9 cellular contexts compared by ENCODE assay signal in genomic region chr6:119446623-119447008, GRCh38.
DNase-seq lines count a peak whose midpoint lies in the region; ATAC-seq and TF ChIP-seq lines count a peak whose summit lies in the region.
"Had no signal": no experiment of that assay in that cellular context is flagged by ENCODE, and none has a peak within 500 bp of the region (broad histone marks: within the 10 kb centered on the region; RNA-seq: fewer than 3 reads in every experiment).

No MANE protein-coding gene starts in this region.

- no peaks in the 10 kb centered on the region for H3K9me3 ChIP-seq in muscle layer of duodenum (ENCODE audit: control insufficient read depth in 1 of 2, low read length in 2 of 2)

- peak overlapping the region; percentile 43 for H3K27ac ChIP-seq in muscle layer of duodenum (ENCODE audit: low read length)

- no peaks in the 10 kb centered on the region for H3K27me3 Mint-ChIP-seq in stimulated activated naive B cell treated with anti-CD40 and anti-IgM and Interleukin-4, amounts not matched to agents 10 μg/mL and 1 μg/mL and 100 μg/mL, for 72 hours

- H3K36me3 ChIP-seq in muscle layer of duodenum (ENCODE audit: control insufficient read depth in 1 of 2, insufficient read depth in 2 of 2, low read length in 2 of 2): no peaks in the 10 kb centered on the region

- H3K4me3 ChIP-seq in AG09309 (ENCODE audit: control insufficient read depth, low read depth, low read length) (no peak overlapping the region), LNCaP clone FGC (ENCODE audit: low read depth, low read length) (no peak overlapping the region), epithelial cell of esophagus (ENCODE audit: low read length) (no peak overlapping the region), muscle layer of duodenum (ENCODE audit: low read depth in 1 of 2, low read length in 2 of 2) (no peak overlapping the region)

- H3K4me3 Mint-ChIP-seq in stimulated activated naive B cell treated with anti-CD40 and anti-IgM and Interleukin-4, amounts not matched to agents 10 μg/mL and 1 μg/mL and 100 μg/mL, for 72 hours: no peak overlapping the region

- no peak for TF ChIP-seq CTCF in AG09309 (IDR thresholded peaks at IDR 0.05; ENCODE audit: control insufficient read depth, insufficient read depth, low read depth, low read length, missing control alignments)
- TF ChIP-seq CTCF in LNCaP clone FGC (IDR thresholded peaks at IDR 0.05; ENCODE audit: control insufficient read depth, extremely low read depth, insufficient read depth): no peak
- no peak for TF ChIP-seq CTCF in epithelial cell of esophagus (IDR thresholded peaks at IDR 0.05; ENCODE audit: insufficient read depth, low read depth, low read length, missing control alignments)

- peaks cover 56 to 73% of the 10 kb centered on the region in 2 donors for H3K4me1 Mint-ChIP-seq in stimulated activated naive B cell treated with anti-CD40 and anti-IgM and Interleukin-4, amounts not matched to agents 10 μg/mL and 1 μg/mL and 100 μg/mL, for 72 hours

- ATAC-seq in GM21526 (IDR thresholded peaks at IDR 0.05; ENCODE audit: low FRiP score, unreplicated experiment) (no peak), HG02840 (IDR thresholded peaks at IDR 0.05; ENCODE audit: low FRiP score, unreplicated experiment) (no peak)
- no peak for ATAC-seq in stimulated activated naive B cell treated with anti-CD40 and anti-IgM and Interleukin-4, amounts not matched to agents 10 μg/mL and 1 μg/mL and 100 μg/mL, for 72 hours (replicated peaks)

- H3K9me3 Mint-ChIP-seq in stimulated activated naive B cell treated with anti-CD40 and anti-IgM and Interleukin-4, amounts not matched to agents 10 μg/mL and 1 μg/mL and 100 μg/mL, for 72 hours: peaks cover 5 to 8% of the 10 kb centered on the region in 2 donors

- DNase-seq in AG09309 (ENCODE audit: low read depth): peak; percentile 78
- peak; percentile 11 for DNase-seq in LNCaP clone FGC (ENCODE audit: low read depth)
- DNase-seq in epithelial cell of esophagus (ENCODE audit: low read depth): peak; percentile 74
- no peak for DNase-seq in T-helper 2 cell
- DNase-seq in stimulated activated naive B cell treated with anti-CD40 and anti-IgM and Interleukin-4, amounts not matched to agents 10 μg/mL and 1 μg/mL and 100 μg/mL, for 72 hours: no peak
- DNase-seq: NCI-H82 had no signal

- peaks cover 13 to 20% of the 10 kb centered on the region in 2 donors for H3K4me1 ChIP-seq in muscle layer of duodenum (ENCODE audit: control insufficient read depth in 1 of 2, insufficient read depth in 2 of 2, low read length in 2 of 2)

- peaks cover 9 to 11% of the 10 kb centered on the region in 2 donors for H3K36me3 Mint-ChIP-seq in stimulated activated naive B cell treated with anti-CD40 and anti-IgM and Interleukin-4, amounts not matched to agents 10 μg/mL and 1 μg/mL and 100 μg/mL, for 72 hours

- no peaks in the 10 kb centered on the region for H3K27me3 ChIP-seq in muscle layer of duodenum (ENCODE audit: low read depth, low read length)

- H3K27ac Mint-ChIP-seq in stimulated activated naive B cell treated with anti-CD40 and anti-IgM and Interleukin-4, amounts not matched to agents 10 μg/mL and 1 μg/mL and 100 μg/mL, for 72 hours: no peak overlapping the region

Comparison
In these comparisons a context has a peak if more than half of its experiments do, and no peak if none do; other contexts are left out.
1. DNase-seq: peak in AG09309 (single experiment), LNCaP clone FGC (single experiment) and epithelial cell of esophagus (single experiment); none in T-helper 2 cell (0 of 5) and stimulated activated naive B cell treated with anti-CD40 and anti-IgM and Interleukin-4, amounts not matched to agents 10 μg/mL and 1 μg/mL and 100 μg/mL, for 72 hours (single experiment).